Comparison of ENCODE assay signal across 8 cellular contexts in the genomic region with DNA sequence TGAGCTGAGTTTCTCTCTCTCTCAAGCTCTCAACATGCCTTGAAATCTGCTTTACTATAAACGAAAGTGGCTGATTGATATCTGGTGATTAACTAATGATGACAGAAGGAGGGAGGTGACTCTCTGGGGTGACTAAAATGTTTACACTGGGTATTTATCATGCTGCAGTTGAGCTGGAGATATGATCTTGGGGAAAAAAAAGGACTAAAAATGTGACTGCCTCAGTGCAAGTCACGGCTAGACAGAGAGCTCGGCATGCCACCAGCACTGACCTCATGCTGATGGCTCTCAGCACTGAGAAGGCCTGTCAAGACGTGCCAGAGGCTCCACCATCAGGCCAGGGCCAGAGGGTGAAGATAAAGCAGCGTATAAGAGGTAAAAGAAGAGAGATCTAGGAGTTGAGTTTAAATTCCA.
A peak's percentile ranks its signal among the peaks of the same experiment; 100 is the strongest.
DNase-seq lines count a peak whose midpoint lies in the region; ATAC-seq and TF ChIP-seq lines count a peak whose summit lies in the region.

No MANE protein-coding gene starts in this region.

- intact Hi-C loops in Calu3 (cut with micrococcal nuclease; ENCODE audit: unreplicated experiment): no loop called here
- intact Hi-C loops in activated T-helper 1 cell treated with anti-CD3 and anti-CD28 coated beads, Interleukin-12 subunit alpha, Interleukin-12 subunit beta, Interleukin-2, Interleukin-4 antibody, amounts not matched to agents 30 ng/mL and 10 ng/mL and 1 ng/mL, durations not matched to agents 14 hours and 24 hours and 36 hours (cut with micrococcal nuclease): no loop called here

- ATAC-seq in HG03039 (IDR thresholded peaks at IDR 0.05; ENCODE audit: unreplicated experiment): no peak

- H3K4me1 Mint-ChIP-seq in Calu3 (ENCODE audit: low read depth, unreplicated experiment): peaks cover 8% of the 10 kb centered on the region
- H3K4me1 Mint-ChIP-seq in activated T-helper 1 cell treated with anti-CD3 and anti-CD28 coated beads, Interleukin-12 subunit alpha, Interleukin-12 subunit beta, Interleukin-2, Interleukin-4 antibody, amounts not matched to agents 30 ng/mL and 10 ng/mL and 1 ng/mL, durations not matched to agents 14 hours and 24 hours and 36 hours (ENCODE audit: low read depth): no peaks in the 10 kb centered on the region

- no peak overlapping the region for H3K4me3 Mint-ChIP-seq in Calu3 (ENCODE audit: low read depth, unreplicated experiment)
- no peak overlapping the region for H3K4me3 Mint-ChIP-seq in activated T-helper 1 cell treated with anti-CD3 and anti-CD28 coated beads, Interleukin-12 subunit alpha, Interleukin-12 subunit beta, Interleukin-2, Interleukin-4 antibody, amounts not matched to agents 30 ng/mL and 10 ng/mL and 1 ng/mL, durations not matched to agents 14 hours and 24 hours and 36 hours

- H3K27ac Mint-ChIP-seq in Calu3 (ENCODE audit: unreplicated experiment): no peak overlapping the region
- H3K27ac Mint-ChIP-seq in activated T-helper 1 cell treated with anti-CD3 and anti-CD28 coated beads, Interleukin-12 subunit alpha, Interleukin-12 subunit beta, Interleukin-2, Interleukin-4 antibody, amounts not matched to agents 30 ng/mL and 10 ng/mL and 1 ng/mL, durations not matched to agents 14 hours and 24 hours and 36 hours: no peak overlapping the region

- TF ChIP-seq CTCF in Calu3 (IDR thresholded peaks at IDR 0.05; ENCODE audit: unreplicated experiment): no peak
- peak; percentile 20 for TF ChIP-seq CTCF in choroid plexus epithelial cell (conservative IDR thresholded peaks at IDR 0.05; ENCODE audit: low read depth, low read length)

- no peak overlapping the region for H3K4me3 ChIP-seq in choroid plexus epithelial cell (ENCODE audit: low read depth, low read length)

- CTCF ChIA-PET in Calu3 (lab: Charles Lee): interaction anchor here (0.8 to 1.2 kb wide), 3 partner anchors 14 to 552 kb away, joined by 3 read pairs; no protein-coding TSS in a partner anchor

- no peaks in the 10 kb centered on the region for H3K9me3 Mint-ChIP-seq in Calu3 (ENCODE audit: low read depth, unreplicated experiment)
- no peaks in the 10 kb centered on the region for H3K9me3 Mint-ChIP-seq in activated T-helper 1 cell treated with anti-CD3 and anti-CD28 coated beads, Interleukin-12 subunit alpha, Interleukin-12 subunit beta, Interleukin-2, Interleukin-4 antibody, amounts not matched to agents 30 ng/mL and 10 ng/mL and 1 ng/mL, durations not matched to agents 14 hours and 24 hours and 36 hours

- BruUV-seq in Calu3 (replicated peaks; lab: Mats Ljungman, UMichigan): no TSS peak

- peak; percentile 50 for DNase-seq in Calu3
- DNase-seq in NCI-H1105 treated with DMSO at 0.1 percent for 48 hours (lab: John Stamatoyannopoulos, UW): peak; percentile 46
- peak; percentile 32 for DNase-seq in choroid plexus epithelial cell (ENCODE audit: low read depth)
- DNase-seq in myocyte (ENCODE audit: low read depth): peak; percentile 69
- no peak for DNase-seq in effector CD4-positive, alpha-beta T cell
- DNase-seq in CD1c-positive myeloid dendritic cell (ENCODE audit: extremely low spot score): no peak
- DNase-seq in activated T-helper 1 cell treated with anti-CD3 and anti-CD28 coated beads, Interleukin-12 subunit alpha, Interleukin-12 subunit beta, Interleukin-2, Interleukin-4 antibody, amounts not matched to agents 30 ng/mL and 10 ng/mL and 1 ng/mL, durations not matched to agents 14 hours and 24 hours and 36 hours (ENCODE audit: low spot score): no peak

- no peaks in the 10 kb centered on the region for H3K36me3 Mint-ChIP-seq in Calu3 (ENCODE audit: insufficient read depth, unreplicated experiment)
- H3K36me3 Mint-ChIP-seq in activated T-helper 1 cell treated with anti-CD3 and anti-CD28 coated beads, Interleukin-12 subunit alpha, Interleukin-12 subunit beta, Interleukin-2, Interleukin-4 antibody, amounts not matched to agents 30 ng/mL and 10 ng/mL and 1 ng/mL, durations not matched to agents 14 hours and 24 hours and 36 hours (ENCODE audit: low read depth): no peaks in the 10 kb centered on the region

- no peaks in the 10 kb centered on the region for H3K27me3 Mint-ChIP-seq in Calu3 (ENCODE audit: unreplicated experiment)
- H3K27me3 Mint-ChIP-seq in activated T-helper 1 cell treated with anti-CD3 and anti-CD28 coated beads, Interleukin-12 subunit alpha, Interleukin-12 subunit beta, Interleukin-2, Interleukin-4 antibody, amounts not matched to agents 30 ng/mL and 10 ng/mL and 1 ng/mL, durations not matched to agents 14 hours and 24 hours and 36 hours (ENCODE audit: insufficient read depth): peaks cover 3% of the 10 kb centered on the region

Comparison
In these comparisons a context has a peak if more than half of its experiments do, and no peak if none do; other contexts are left out.
1. DNase-seq: peak in Calu3 (single experiment), NCI-H1105 treated with DMSO at 0.1 percent for 48 hours (single experiment), choroid plexus epithelial cell (single experiment) and myocyte (single experiment); none in effector CD4-positive, alpha-beta T cell (single experiment), CD1c-positive myeloid dendritic cell (single experiment) and activated T-helper 1 cell treated with anti-CD3 and anti-CD28 coated beads, Interleukin-12 subunit alpha, Interleukin-12 subunit beta, Interleukin-2, Interleukin-4 antibody, amounts not matched to agents 30 ng/mL and 10 ng/mL and 1 ng/mL, durations not matched to agents 14 hours and 24 hours and 36 hours (single experiment).